8 cellular contexts compared by ENCODE assay signal in the genomic region with DNA sequence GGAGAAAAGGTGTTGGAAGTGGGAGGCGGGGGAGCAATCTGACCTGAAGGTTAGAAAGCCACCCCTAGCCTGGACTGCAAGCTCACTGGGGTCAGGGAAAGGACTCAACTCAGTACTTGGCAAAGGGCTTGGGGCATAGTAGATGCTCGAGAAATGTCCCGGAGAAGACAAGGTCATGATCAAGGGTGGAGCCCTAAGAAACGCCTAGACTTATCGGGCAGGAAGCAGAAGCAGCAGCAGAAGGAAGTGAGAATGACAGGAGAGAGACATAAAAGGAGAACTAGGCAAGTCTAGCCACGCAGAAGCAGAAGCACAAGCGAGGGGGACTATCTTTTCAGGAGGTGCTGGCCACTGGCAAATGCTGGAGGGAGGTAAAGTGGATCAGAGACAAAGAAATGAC. TPM values are rescaled to one million over a fixed set of nuclear protein-coding genes. Genes with fewer than 3 reads are reported as not detected.
A peak's percentile ranks its signal among the peaks of the same experiment; 100 is the strongest.
DNase-seq lines count a peak whose midpoint lies in the region; ATAC-seq and TF ChIP-seq lines count a peak whose summit lies in the region.

No MANE protein-coding gene starts in this region.

- H3K4me1 ChIP-seq in endodermal cell (ENCODE audit: control insufficient read depth, insufficient read depth, low read length), result no peaks in the 10 kb centered on the region

- H3K27ac Mint-ChIP-seq in T-helper 2 cell treated with Interferon-gamma antibody and Interleukin-4, amounts not matched to agents 5 μg/mL and 100 μg/mL, for 36 hours, result peak overlapping the region; percentile 95
- H3K27ac Mint-ChIP-seq in natural killer cell treated with Interleukin-12 subunit alpha and Interleukin-12 subunit beta and Interleukin-15 and Interleukin-18, amount 100 ng/mL, for 72 hours, result peak overlapping the region; percentile 22 to 64
- H3K27ac Mint-ChIP-seq in endodermal cell, result no peak overlapping the region

- peaks cover 3% of the 10 kb centered on the region for H3K36me3 ChIP-seq in endodermal cell (ENCODE audit: control insufficient read depth, insufficient read depth, low read length)

- peaks cover 10% of the 10 kb centered on the region for H3K9me3 Mint-ChIP-seq in T-helper 2 cell treated with Interferon-gamma antibody and Interleukin-4, amounts not matched to agents 5 μg/mL and 100 μg/mL, for 36 hours
- H3K9me3 Mint-ChIP-seq in natural killer cell treated with Interleukin-12 subunit alpha and Interleukin-12 subunit beta and Interleukin-15 and Interleukin-18, amount 100 ng/mL, for 72 hours, result no peaks in the 10 kb centered on the region
- no peaks in the 10 kb centered on the region for H3K9me3 Mint-ChIP-seq in endodermal cell

- no peaks in the 10 kb centered on the region for H3K27me3 ChIP-seq in endodermal cell (ENCODE audit: control insufficient read depth, insufficient read depth, low read length, poor library complexity, severe bottlenecking)

- no peaks in the 10 kb centered on the region for H3K27me3 Mint-ChIP-seq in T-helper 2 cell treated with Interferon-gamma antibody and Interleukin-4, amounts not matched to agents 5 μg/mL and 100 μg/mL, for 36 hours (ENCODE audit: low read depth)
- H3K27me3 Mint-ChIP-seq in natural killer cell treated with Interleukin-12 subunit alpha and Interleukin-12 subunit beta and Interleukin-15 and Interleukin-18, amount 100 ng/mL, for 72 hours, result peaks cover 0 to 18% of the 10 kb centered on the region in 2 donors
- H3K27me3 Mint-ChIP-seq in endodermal cell (ENCODE audit: insufficient read depth), result no peaks in the 10 kb centered on the region

- peaks cover 85% of the 10 kb centered on the region for H3K36me3 Mint-ChIP-seq in T-helper 2 cell treated with Interferon-gamma antibody and Interleukin-4, amounts not matched to agents 5 μg/mL and 100 μg/mL, for 36 hours (ENCODE audit: low read depth)
- H3K36me3 Mint-ChIP-seq in natural killer cell treated with Interleukin-12 subunit alpha and Interleukin-12 subunit beta and Interleukin-15 and Interleukin-18, amount 100 ng/mL, for 72 hours, result peaks cover 5% of the 10 kb centered on the region
- H3K36me3 Mint-ChIP-seq in endodermal cell (ENCODE audit: low read depth), result peaks cover 7% of the 10 kb centered on the region

- no peak overlapping the region for H3K9ac ChIP-seq in endodermal cell (ENCODE audit: extremely low read depth, low read length, poor library complexity, severe bottlenecking)

- peak overlapping the region; percentile 88 for H3K4me3 Mint-ChIP-seq in T-helper 2 cell treated with Interferon-gamma antibody and Interleukin-4, amounts not matched to agents 5 μg/mL and 100 μg/mL, for 36 hours
- peak overlapping the region; percentile 55 for H3K4me3 Mint-ChIP-seq in natural killer cell treated with Interleukin-12 subunit alpha and Interleukin-12 subunit beta and Interleukin-15 and Interleukin-18, amount 100 ng/mL, for 72 hours
- no peak overlapping the region for H3K4me3 Mint-ChIP-seq in endodermal cell

- peaks cover 84% of the 10 kb centered on the region for H3K4me1 Mint-ChIP-seq in T-helper 2 cell treated with Interferon-gamma antibody and Interleukin-4, amounts not matched to agents 5 μg/mL and 100 μg/mL, for 36 hours (ENCODE audit: low read depth)
- H3K4me1 Mint-ChIP-seq in natural killer cell treated with Interleukin-12 subunit alpha and Interleukin-12 subunit beta and Interleukin-15 and Interleukin-18, amount 100 ng/mL, for 72 hours (ENCODE audit: low read depth in 2 of 2), result peaks cover 34 to 62% of the 10 kb centered on the region in 2 donors
- peaks cover 6% of the 10 kb centered on the region for H3K4me1 Mint-ChIP-seq in endodermal cell

- no peak for TF ChIP-seq CTCF in endodermal cell (conservative IDR thresholded peaks at IDR 0.05)

- H3K27ac ChIP-seq in endodermal cell (ENCODE audit: low read depth, low read length), result no peak overlapping the region

- no peak for DNase-seq in T-helper 2 cell treated with Interferon-gamma antibody and Interleukin-4, amounts not matched to agents 5 μg/mL and 100 μg/mL, for 36 hours (ENCODE audit: low spot score)
- no peak for DNase-seq in natural killer cell treated with Interleukin-12 subunit alpha and Interleukin-12 subunit beta and Interleukin-15 and Interleukin-18, amount 100 ng/mL, for 72 hours (ENCODE audit: low spot score)
- no peak for DNase-seq in activated effector memory CD4-positive, alpha-beta T cell treated with Interleukin-2 at 50 U/mL for 16 hours
- DNase-seq in epidermal melanocyte (ENCODE audit: insufficient read length, low spot score) (no peak), endodermal cell (no peak), NCI-H2196 (lab: John Stamatoyannopoulos, UW; ENCODE audit: unreplicated experiment) (no peak)

- WGBS in endodermal cell (ENCODE audit: insufficient coverage in 1 of 2, insufficient read length in 1 of 2), 2 experiments, result 93 to 95% methylated on average over 7 of the region's 7 CpGs

- no peak overlapping the region for H3K4me3 ChIP-seq in endodermal cell (ENCODE audit: low read length)

- ATAC-seq in GM18867 (IDR thresholded peaks at IDR 0.05; ENCODE audit: unreplicated experiment), result peak; percentile 59
- peak; percentile 45 for ATAC-seq in HG02763 (IDR thresholded peaks at IDR 0.05; ENCODE audit: unreplicated experiment)
- peak in 1 of 2 donors; percentile 43 for ATAC-seq in natural killer cell treated with Interleukin-12 subunit alpha and Interleukin-12 subunit beta and Interleukin-15 and Interleukin-18, amount 100 ng/mL, for 72 hours

- no peaks in the 10 kb centered on the region for H3K9me3 ChIP-seq in endodermal cell (ENCODE audit: control insufficient read depth, low read length)

RNA-seq across cellular contexts. Expression of a gene that starts 10.2 kb away (rescaled TPM):
- 100 to 1,000 TPM; 128 to 154 TPM for total RNA-seq in natural killer cell treated with Interleukin-12 subunit alpha and Interleukin-12 subunit beta and Interleukin-15 and Interleukin-18, amount 100 ng/mL, for 72 hours
- total RNA-seq in endodermal cell, result 10 to 100 TPM; 33.4 to 34.9 TPM
- polyA plus RNA-seq in endodermal cell (2013, experiment 1 of 2), result 191 TPM
- 190 TPM for polyA plus RNA-seq in endodermal cell (2013, experiment 2 of 2)

RNA-seq across cellular contexts. Expression of a gene that starts 40.6 kb away (rescaled TPM):
- total RNA-seq in natural killer cell treated with Interleukin-12 subunit alpha and Interleukin-12 subunit beta and Interleukin-15 and Interleukin-18, amount 100 ng/mL, for 72 hours, result 10 to 100 TPM; 35.9 to 48.6 TPM
- total RNA-seq in endodermal cell, result 10 to 100 TPM; 44.2 to 59.2 TPM
- polyA plus RNA-seq in endodermal cell (2013, experiment 1 of 2), result 20.7 TPM
- polyA plus RNA-seq in endodermal cell (2013, experiment 2 of 2), result 21.3 TPM
